13 cellular contexts compared by ENCODE assay signal in the genomic region with DNA sequence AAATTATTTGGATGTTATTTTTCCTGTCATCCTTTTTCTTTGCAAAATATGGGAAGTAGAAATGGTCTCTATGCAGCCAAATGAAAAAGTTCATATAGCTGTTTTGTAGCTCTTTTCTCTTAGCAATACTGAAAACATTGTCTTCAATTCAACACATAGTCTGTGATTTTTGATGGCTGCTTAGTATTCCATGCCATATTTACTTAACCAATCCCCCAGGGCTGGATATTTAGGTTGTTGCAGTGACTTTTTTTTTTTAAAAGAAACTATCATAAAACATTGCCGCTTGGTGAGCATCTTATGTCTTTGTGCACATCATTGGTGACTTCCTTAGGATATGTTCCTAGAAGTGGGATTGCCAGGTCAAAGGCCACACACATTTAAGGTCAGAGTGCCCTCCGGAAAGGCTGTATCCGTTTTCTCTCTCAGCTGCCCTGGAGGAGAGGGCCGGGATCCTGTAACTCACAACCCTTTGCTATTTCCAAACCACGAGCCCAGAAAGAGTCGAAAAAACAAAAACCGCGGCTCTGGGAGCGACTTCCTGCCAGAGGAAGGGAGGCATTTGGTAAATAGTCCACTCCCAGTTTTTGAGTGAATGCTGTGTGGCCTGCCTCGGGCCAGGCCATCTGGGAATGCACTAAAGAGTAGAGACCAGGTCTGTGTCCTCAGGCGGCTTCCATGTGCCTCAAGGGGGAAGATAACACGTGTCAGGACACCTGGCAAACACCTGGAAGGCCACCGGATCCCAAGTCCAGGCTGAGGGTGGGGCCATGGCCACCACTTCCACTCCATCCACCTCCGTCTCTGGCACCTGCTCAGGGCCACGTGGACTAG. TPM values are rescaled to one million over a fixed set of nuclear protein-coding genes. Genes with fewer than 3 reads are reported as not detected.
DNase-seq lines count a peak whose midpoint lies in the region; ATAC-seq and TF ChIP-seq lines count a peak whose summit lies in the region.
"Had no signal": no experiment of that assay in that cellular context is flagged by ENCODE, and none has a peak within 500 bp of the region (broad histone marks: within the 10 kb centered on the region; RNA-seq: fewer than 3 reads in every experiment).

No MANE protein-coding gene starts in this region.

- H3K4me1 ChIP-seq in Panc1 (ENCODE audit: control insufficient read depth, insufficient read depth, low read length), result peaks cover 94% of the 10 kb centered on the region

- in situ Hi-C loops in Panc1 (cut with HindIII; ENCODE audit: low pct_unique_long_range_greater_than_20kb, low sequenced_read_pairs), result no loop called here

- CTCF ChIA-PET in Panc1 (lab: Charles Lee), result interaction anchor here (0.9 kb wide), 1 partner anchor 38 kb away, joined by 3 read pairs; no protein-coding TSS in a partner anchor
- CTCF ChIA-PET in HEK293T (lab: Yijun Ruan, JAX), result no interaction called here

- H3K9me3 Mint-ChIP-seq in osteocyte (ENCODE audit: unreplicated experiment) (no peaks in the 10 kb centered on the region), immature natural killer cell (no peaks in the 10 kb centered on the region)
- H3K9me3 Mint-ChIP-seq: central memory CD8-positive, alpha-beta T cell had no signal

- intact Hi-C loops in Panc1 (cut with micrococcal nuclease; ENCODE audit: unreplicated experiment), result no loop called here

- H3K4me3 ChIP-seq in Panc1 (ENCODE audit: low read depth in 2 of 2, low read length in 2 of 2), result no peak overlapping the region
- no peak overlapping the region for H3K4me3 ChIP-seq in fibroblast of villous mesenchyme (ENCODE audit: low read depth, low read length)

- no peaks in the 10 kb centered on the region for H3K27me3 ChIP-seq in Panc1 (ENCODE audit: control insufficient read depth, insufficient read depth, low read length)

- H3K36me3 Mint-ChIP-seq in osteocyte (ENCODE audit: unreplicated experiment) (no peaks in the 10 kb centered on the region), immature natural killer cell (no peaks in the 10 kb centered on the region)

- H3K27ac Mint-ChIP-seq in osteocyte (ENCODE audit: unreplicated experiment), result peak overlapping the region; percentile 80
- no peak overlapping the region for H3K27ac Mint-ChIP-seq in immature natural killer cell

- H3K36me3 ChIP-seq in Panc1 (ENCODE audit: control insufficient read depth, insufficient read depth, low read length), result no peaks in the 10 kb centered on the region

- no peaks in the 10 kb centered on the region for H3K27me3 Mint-ChIP-seq in osteocyte (ENCODE audit: unreplicated experiment)
- peaks cover 1 to 9% (median 3%) of the 10 kb centered on the region in 3 donors for H3K27me3 Mint-ChIP-seq in immature natural killer cell (ENCODE audit: low read depth in 3 of 3)

- peak overlapping the region; percentile 91 for H3K27ac ChIP-seq in Panc1 (ENCODE audit: low read length)

- no peaks in the 10 kb centered on the region for H3K9me3 ChIP-seq in Panc1 (ENCODE audit: control insufficient read depth, insufficient read depth, low read depth, low read length)

- H3K4me3 Mint-ChIP-seq in osteocyte (ENCODE audit: unreplicated experiment) (no peak overlapping the region), immature natural killer cell (no peak overlapping the region)
- H3K4me3 Mint-ChIP-seq: central memory CD8-positive, alpha-beta T cell had no signal

- H3K4me1 Mint-ChIP-seq in osteocyte (ENCODE audit: unreplicated experiment) (peaks cover 40% of the 10 kb centered on the region), immature natural killer cell (no peaks in the 10 kb centered on the region)
- H3K4me1 Mint-ChIP-seq: central memory CD8-positive, alpha-beta T cell had no signal

- no peak for ATAC-seq in Panc1

- DNase-seq in AG08396 (ENCODE audit: low spot score), result peak; percentile 49
- no peak for DNase-seq in Panc1 (ENCODE audit: low read depth, low spot score)
- peak; percentile 67 for DNase-seq in fibroblast of villous mesenchyme (ENCODE audit: low read depth)
- no peak for DNase-seq in osteocyte (ENCODE audit: extremely low spot score, unreplicated experiment)
- no peak for DNase-seq in NCI-H345 treated with DMSO at 0.1 percent for 48 hours (lab: John Stamatoyannopoulos, UW; ENCODE audit: unreplicated experiment)
- DNase-seq in immature natural killer cell, result no peak
- no peak for DNase-seq in HEK293T (ENCODE audit: extremely low spot score)
- no peak for DNase-seq in glomerular visceral epithelial cell (ENCODE audit: extremely low spot score)
- DNase-seq: activated effector memory CD4-positive, alpha-beta T cell treated with anti-CD3 and anti-CD28 coated beads, Interleukin-2, amount 50 U/mL, for 16 hours; NCI-H1105 treated with DMSO at 0.1 percent for 48 hours; NCI-H524; SHP77 had no signal

- TF ChIP-seq CTCF in Panc1 (IDR thresholded peaks at IDR 0.05) (no peak), fibroblast of villous mesenchyme (IDR thresholded peaks at IDR 0.05; ENCODE audit: insufficient read depth, low read depth, low read length) (no peak), osteocyte (IDR thresholded peaks at IDR 0.05) (no peak)

- POLR2A ChIA-PET in Panc1 (lab: Charles Lee), result interaction anchor here (0.7 kb wide), 1 partner anchor 8 kb away, joined by 3 read pairs; no protein-coding TSS in a partner anchor
- POLR2A ChIA-PET in HEK293T (lab: Yijun Ruan, JAX), result no interaction called here

- BruUV-seq in Panc1 (replicated peaks; lab: Mats Ljungman, UMichigan), result TSS peak; percentile 7

TF ChIP-seq in HEK293T, 16 proteins besides CTCF, POLR2A, EP300 and RAD21:
- no peak for TF ChIP-seq L3MBTL2 (conservative IDR thresholded peaks at IDR 0.05)

RNA-seq across cellular contexts. Expression of a gene that starts 41.9 kb away (rescaled TPM):
- total RNA-seq in Panc1 (2021; ENCODE audit: unreplicated experiment) (45.9 TPM), fibroblast of villous mesenchyme (3.0 and 3.5 TPM in 2 replicates), osteocyte (14.6 and 17.5 TPM in 2 replicates)
- polyA plus RNA-seq in Panc1 (2012; ENCODE audit: insufficient read length), result 52.1 TPM
- polyA plus RNA-seq in immature natural killer cell, result not detected

Comparison
In these comparisons a context has a peak if more than half of its experiments do, and no peak if none do; other contexts are left out.
1. DNase-seq: peak in AG08396 (single experiment) and fibroblast of villous mesenchyme (single experiment); none in Panc1 (single experiment), osteocyte (single experiment), NCI-H345 treated with DMSO at 0.1 percent for 48 hours (single experiment), immature natural killer cell (0 of 3), HEK293T (single experiment) and glomerular visceral epithelial cell (single experiment).